Comparison of ENCODE assay signal across 24 cellular contexts in genomic region chr7:130515315-130516047, GRCh38. TPM values are rescaled to one million over a fixed set of nuclear protein-coding genes. Genes with fewer than 3 reads are reported as not detected.
A peak's percentile ranks its signal among the peaks of the same experiment; 100 is the strongest.
DNase-seq lines count a peak whose midpoint lies in the region; ATAC-seq and TF ChIP-seq lines count a peak whose summit lies in the region.
"Had no signal": no experiment of that assay in that cellular context is flagged by ENCODE, and none has a peak within 500 bp of the region (broad histone marks: within the 10 kb centered on the region; RNA-seq: fewer than 3 reads in every experiment).

No MANE protein-coding gene starts in this region.

- H4K8ac ChIP-seq in mesenchymal stem cell (ENCODE audit: low read length), result no peak overlapping the region

- H3K4ac ChIP-seq in mesenchymal stem cell (ENCODE audit: low read depth in 1 of 2, low read length in 2 of 2), result peak overlapping the region in 1 of 2 experiments; percentile 35

- H2BK12ac ChIP-seq in mesenchymal stem cell (ENCODE audit: low read length in 2 of 2), result no peak overlapping the region

- no peak overlapping the region for H3K14ac ChIP-seq in mesenchymal stem cell (ENCODE audit: low read length in 2 of 2)

- H3K4me3 ChIP-seq in epithelial cell of proximal tubule (ENCODE audit: low read depth, low read length), result no peak overlapping the region
- H3K4me3 ChIP-seq in mesenchymal stem cell (ENCODE audit: insufficient read depth in 1 of 2, low read depth in 1 of 2, low read length in 2 of 2), result no peak overlapping the region
- H3K4me3 ChIP-seq: BLaER1 treated with 17β-estradiol and CSF1 and Interleukin-3, amounts not matched to agents 10 nM and 100 nM; GM23338; HAP-1 had no signal

- no peak overlapping the region for H3K4me3 Mint-ChIP-seq in osteocyte (ENCODE audit: unreplicated experiment)
- H3K4me3 Mint-ChIP-seq in stimulated activated effector memory CD8-positive, alpha-beta T cell treated with anti-CD3 and anti-CD28 coated beads, Interleukin-12 subunit alpha, Interleukin-12 subunit beta, amount 100 ng/mL, for 72 hours, result no peak overlapping the region
- H3K4me3 Mint-ChIP-seq: CD4-positive, alpha-beta T cell; GM23338; HFFc6 had no signal

- no peak overlapping the region for H3K27ac Mint-ChIP-seq in osteocyte (ENCODE audit: unreplicated experiment)
- H3K27ac Mint-ChIP-seq in stimulated activated effector memory CD8-positive, alpha-beta T cell treated with anti-CD3 and anti-CD28 coated beads, Interleukin-12 subunit alpha, Interleukin-12 subunit beta, amount 100 ng/mL, for 72 hours, result no peak overlapping the region
- H3K27ac Mint-ChIP-seq: CD4-positive, alpha-beta T cell; GM23338; HFFc6 had no signal

- H3K27me3 ChIP-seq in mesenchymal stem cell (ENCODE audit: control insufficient read depth in 1 of 2, insufficient read depth in 1 of 2, low read length in 2 of 2), result no peaks in the 10 kb centered on the region
- H3K27me3 ChIP-seq: BLaER1 treated with 17β-estradiol and CSF1 and Interleukin-3, amounts not matched to agents 10 nM and 100 nM had no signal

- WGBS in mesenchymal stem cell, result 73% methylated on average over 3 of the region's 3 CpGs

- H3K23ac ChIP-seq in mesenchymal stem cell (ENCODE audit: low read length in 2 of 2), result no peak overlapping the region

- no peak overlapping the region for H4K91ac ChIP-seq in mesenchymal stem cell (ENCODE audit: low read length)

- H3K27ac ChIP-seq in mesenchymal stem cell (ENCODE audit: low read length, poor library complexity, severe bottlenecking), result peak overlapping the region; percentile 48
- H3K27ac ChIP-seq: BLaER1 treated with 17β-estradiol and CSF1 and Interleukin-3, amounts not matched to agents 10 nM and 100 nM; HL-60 had no signal

- no peak overlapping the region for H3K18ac ChIP-seq in mesenchymal stem cell (ENCODE audit: low read depth in 1 of 2, low read length in 2 of 2)

- no peak overlapping the region for H2AK5ac ChIP-seq in mesenchymal stem cell (ENCODE audit: low read length, severe bottlenecking)

- peaks cover 5 to 45% of the 10 kb centered on the region in 2 experiments for H3K36me3 ChIP-seq in mesenchymal stem cell (ENCODE audit: control insufficient read depth in 1 of 2, insufficient read depth in 2 of 2, low read depth in 1 of 2, low read length in 2 of 2)
- H3K36me3 ChIP-seq: HAP-1 had no signal

- H2AFZ ChIP-seq in mesenchymal stem cell (ENCODE audit: low read depth, low read length), result no peak overlapping the region
- H2AFZ ChIP-seq: GM23338 had no signal

- peaks cover 3% of the 10 kb centered on the region for H3K79me1 ChIP-seq in mesenchymal stem cell (replicated peaks; ENCODE audit: low read length, poor library complexity, severe bottlenecking)

- no peaks in the 10 kb centered on the region for H3K9me3 ChIP-seq in mesenchymal stem cell (ENCODE audit: control insufficient read depth, low read length)
- H3K9me3 ChIP-seq: BLaER1 treated with 17β-estradiol and CSF1 and Interleukin-3, amounts not matched to agents 10 nM and 100 nM; HAP-1; SK-N-SH had no signal

- DNase-seq in ACHN, result peak; percentile 45
- peak; percentile 12 for DNase-seq in HT1080 (ENCODE audit: low read depth)
- peak; percentile 44 for DNase-seq in epithelial cell of proximal tubule (ENCODE audit: low read depth)
- no peak for DNase-seq in mesenchymal stem cell
- DNase-seq in osteocyte (ENCODE audit: extremely low spot score, unreplicated experiment), result no peak
- DNase-seq in stimulated activated effector memory CD8-positive, alpha-beta T cell treated with anti-CD3 and anti-CD28 coated beads, Interleukin-12 subunit alpha, Interleukin-12 subunit beta, amount 100 ng/mL, for 72 hours (ENCODE audit: low spot score in 2 of 2), result no peak
- DNase-seq: CD4-positive, alpha-beta T cell; DMS53; HFFc6; Karpas-422; NCI-H1092; NCI-H1417 treated with DMSO at 0.1 percent for 48 hours; NCI-H1694 treated with DMSO at 0.1 percent for 48 hours; NCI-H2081; NCI-H2171 treated with DMSO at 0.1 percent for 48 hours; NCI-H345; NCI-H510A treated with DMSO at 0.1 percent for 48 hours; SK-N-SH had no signal

- no peak overlapping the region for H3K9ac ChIP-seq in mesenchymal stem cell (ENCODE audit: low read length)
- H3K9ac ChIP-seq: BLaER1 treated with 17β-estradiol and CSF1 and Interleukin-3, amounts not matched to agents 10 nM and 100 nM; SK-N-SH had no signal

- no peak overlapping the region for H2BK120ac ChIP-seq in mesenchymal stem cell (ENCODE audit: low read depth, low read length)

- in situ Hi-C loops in ACHN (cut with HindIII; ENCODE audit: low pct_ligation_motif_present, low pct_unique_long_range_greater_than_20kb, low sequenced_read_pairs), result no loop called here

- H3K9me3 Mint-ChIP-seq in osteocyte (ENCODE audit: unreplicated experiment), result no peaks in the 10 kb centered on the region
- H3K9me3 Mint-ChIP-seq in stimulated activated effector memory CD8-positive, alpha-beta T cell treated with anti-CD3 and anti-CD28 coated beads, Interleukin-12 subunit alpha, Interleukin-12 subunit beta, amount 100 ng/mL, for 72 hours, result no peaks in the 10 kb centered on the region
- H3K9me3 Mint-ChIP-seq: CD4-positive, alpha-beta T cell; GM23338; HFFc6 had no signal

- no peaks in the 10 kb centered on the region for H3K4me1 Mint-ChIP-seq in osteocyte (ENCODE audit: unreplicated experiment)
- H3K4me1 Mint-ChIP-seq in stimulated activated effector memory CD8-positive, alpha-beta T cell treated with anti-CD3 and anti-CD28 coated beads, Interleukin-12 subunit alpha, Interleukin-12 subunit beta, amount 100 ng/mL, for 72 hours, result no peaks in the 10 kb centered on the region
- H3K4me1 Mint-ChIP-seq: GM23338 had no signal

- peaks cover 2% of the 10 kb centered on the region for H3K36me3 Mint-ChIP-seq in osteocyte (ENCODE audit: unreplicated experiment)
- no peaks in the 10 kb centered on the region for H3K36me3 Mint-ChIP-seq in stimulated activated effector memory CD8-positive, alpha-beta T cell treated with anti-CD3 and anti-CD28 coated beads, Interleukin-12 subunit alpha, Interleukin-12 subunit beta, amount 100 ng/mL, for 72 hours

- no peaks in the 10 kb centered on the region for H3K27me3 Mint-ChIP-seq in osteocyte (ENCODE audit: unreplicated experiment)
- H3K27me3 Mint-ChIP-seq: CD4-positive, alpha-beta T cell had no signal

- peaks cover 12% of the 10 kb centered on the region for H3K4me1 ChIP-seq in mesenchymal stem cell (ENCODE audit: control insufficient read depth, insufficient read depth, low read depth, low read length)
- H3K4me1 ChIP-seq: BLaER1 treated with 17β-estradiol and CSF1 and Interleukin-3, amounts not matched to agents 10 nM and 100 nM had no signal

- TF ChIP-seq CTCF in epithelial cell of proximal tubule (conservative IDR thresholded peaks at IDR 0.05; ENCODE audit: low read depth, low read length), result no peak
- TF ChIP-seq CTCF in osteocyte (IDR thresholded peaks at IDR 0.05), result no peak

- no peak overlapping the region for H2BK15ac ChIP-seq in mesenchymal stem cell (ENCODE audit: low read depth, poor library complexity, severe bottlenecking)

- H2BK5ac ChIP-seq in mesenchymal stem cell (ENCODE audit: low read depth, low read length, poor library complexity, severe bottlenecking), result no peak overlapping the region

- no peak overlapping the region for H3K4me2 ChIP-seq in mesenchymal stem cell (ENCODE audit: low read length, poor library complexity, severe bottlenecking)
- H3K4me2 ChIP-seq: BLaER1 treated with 17β-estradiol and CSF1 and Interleukin-3, amounts not matched to agents 10 nM and 100 nM; GM23338; SK-N-SH had no signal

- no peak for ATAC-seq in HG02852 (IDR thresholded peaks at IDR 0.05; ENCODE audit: unreplicated experiment)
- no peak for ATAC-seq in stimulated activated effector memory CD8-positive, alpha-beta T cell treated with anti-CD3 and anti-CD28 coated beads, Interleukin-12 subunit alpha, Interleukin-12 subunit beta, amount 100 ng/mL, for 72 hours
- ATAC-seq: GM23338 had no signal

RNA-seq across cellular contexts. Expression of gene MEST, which starts 23.6 kb away (rescaled TPM):
- total RNA-seq in HT1080 (2014; rRNA removed; shearing (Covaris generic)), result 0.21 and 0.30 TPM in 2 replicates
- polyA plus RNA-seq in HT1080 (2015; cell fraction: cytosol; rRNA removed), result 0.44 and 0.77 TPM in 2 replicates
- 0.17 and 0.44 TPM in 2 replicates for polyA plus RNA-seq in HT1080 (2015; cell fraction: nucleus; rRNA removed)
- 42.0 and 66.4 TPM in 2 replicates for total RNA-seq in epithelial cell of proximal tubule
- 614 TPM for polyA plus RNA-seq in mesenchymal stem cell (2013, experiment 1 of 2)
- 634 TPM for polyA plus RNA-seq in mesenchymal stem cell (2013, experiment 2 of 2)
- 367 and 380 TPM in 2 replicates for total RNA-seq in osteocyte
- total RNA-seq: A172 had no signal

Comparison
In these comparisons a context has a peak if more than half of its experiments do, and no peak if none do; other contexts are left out.
1. DNase-seq: peak in ACHN (single experiment), HT1080 (single experiment) and epithelial cell of proximal tubule (single experiment); none in mesenchymal stem cell (single experiment), osteocyte (single experiment) and stimulated activated effector memory CD8-positive, alpha-beta T cell treated with anti-CD3 and anti-CD28 coated beads, Interleukin-12 subunit alpha, Interleukin-12 subunit beta, amount 100 ng/mL, for 72 hours (0 of 2).
2. RNA of gene MEST, which starts 23.6 kb away (total RNA-seq): 367 to 380 TPM in osteocyte and 42.0 to 66.4 TPM in epithelial cell of proximal tubule; 0.21 to 0.30 TPM in HT1080; every median in the first group is over 10 times any median in the second.